25 cellular contexts compared by ENCODE assay signal in genomic region chr5:66410056-66410455, GRCh38.
DNase-seq lines count a peak whose midpoint lies in the region; TF ChIP-seq lines count a peak whose summit lies in the region.
"Had no signal": no experiment of that assay in that cellular context is flagged by ENCODE, and none has a peak within 500 bp of the region (broad histone marks: within the 10 kb centered on the region; RNA-seq: fewer than 3 reads in every experiment).

No MANE protein-coding gene starts in this region.

- peak overlapping the region; percentile 28 for H3K27ac ChIP-seq in left ventricle myocardium inferior (replicated peaks)
- no peak overlapping the region for H3K27ac ChIP-seq in suprapubic skin
- H3K27ac ChIP-seq: cardiac muscle cell had no signal

- peaks cover 7% of the 10 kb centered on the region for H3K9me3 ChIP-seq in left ventricle myocardium inferior (replicated peaks)
- H3K9me3 ChIP-seq in HAP-1, result no peaks in the 10 kb centered on the region
- H3K9me3 ChIP-seq in suprapubic skin, result no peaks in the 10 kb centered on the region

- H3K27me3 ChIP-seq in left ventricle myocardium inferior (ENCODE audit: low read depth) (no peaks in the 10 kb centered on the region), HAP-1 (ENCODE audit: low read depth) (no peaks in the 10 kb centered on the region), suprapubic skin (no peaks in the 10 kb centered on the region)
- H3K27me3 ChIP-seq: cardiac muscle cell had no signal

- in situ Hi-C loops in HAP-1 (cut with MboI; ENCODE audit: low sequenced_read_pairs), result no loop called here

- H3K4me1 ChIP-seq in left ventricle myocardium inferior (peaks cover 23% of the 10 kb centered on the region), HAP-1 (no peaks in the 10 kb centered on the region), suprapubic skin (no peaks in the 10 kb centered on the region)

- TF ChIP-seq CTCF in left ventricle myocardium inferior (IDR thresholded peaks at IDR 0.05; ENCODE audit: borderline replicate concordance) (no peak), suprapubic skin (IDR thresholded peaks at IDR 0.05) (no peak)

- no peak for TF ChIP-seq POLR2A in suprapubic skin (IDR thresholded peaks at IDR 0.05)

- no peak overlapping the region for H3K4me3 ChIP-seq in left ventricle myocardium inferior
- H3K4me3 ChIP-seq in HAP-1, result no peak overlapping the region
- H3K4me3 ChIP-seq in suprapubic skin, result no peak overlapping the region
- H3K4me3 ChIP-seq: cardiac muscle cell had no signal

- TF ChIP-seq EP300 in suprapubic skin (IDR thresholded peaks at IDR 0.05), result no peak

- DNase-seq in DMS153 (lab: John Stamatoyannopoulos, UW) (peak; percentile 28), DMS153 treated with DMSO at 0.1 percent for 48 hours (lab: John Stamatoyannopoulos, UW; ENCODE audit: unreplicated experiment) (no peak), left ventricle myocardium inferior (no peak), cardiac septum (ENCODE audit: low spot score) (no peak), NCI-H748 treated with DMSO at 0.1 percent for 48 hours (lab: John Stamatoyannopoulos, UW) (peak; percentile 80), medulla oblongata (ENCODE audit: extremely low spot score) (no peak), HAP-1 (ENCODE audit: low spot score in 2 of 2) (no peak), suprapubic skin (ENCODE audit: low spot score in 2 of 2) (no peak)
- DNase-seq: 8988T; activated CD4-positive, alpha-beta T cell treated with anti-CD3 and anti-CD28 coated beads, Interleukin-2, amount 50 U/mL, for 4 hours; activated CD8-positive, alpha-beta memory T cell treated with anti-CD3 and anti-CD28 coated beads, Interleukin-2, amount 10 ng/mL, durations not matched to agents 7 days and 5 days; activated gamma-delta T cell treated with Interleukin-2 at 50 U/mL for 16 hours; activated naive CD8-positive, alpha-beta T cell treated with anti-CD3 and anti-CD28 coated beads, Interleukin-2, amount 50 U/mL, for 24 hours; activated T-cell treated with anti-CD3 and anti-CD28 coated beads, Interleukin-2, amount 50 U/mL, for 48 hours; cortex of kidney; erythroblast; immature natural killer cell; left colon; mesenchymal stem cell; NCI-H2107; NCI-H526 treated with DMSO at 0.1 percent for 48 hours; nephron progenitor cell; T-helper 2 cell; trophoblast cell had no signal

- WGBS in suprapubic skin, result 58% methylated on average over 7 of the region's 7 CpGs

- H3K36me3 ChIP-seq in left ventricle myocardium inferior (peaks cover 11% of the 10 kb centered on the region), HAP-1 (replicated peaks) (no peaks in the 10 kb centered on the region), suprapubic skin (no peaks in the 10 kb centered on the region)
- H3K36me3 ChIP-seq: cardiac muscle cell had no signal

- intact Hi-C loops in left ventricle myocardium inferior (cut with micrococcal nuclease), result no loop called here
- intact Hi-C loops in cardiac septum (cut with DNase I), result no loop called here

Comparison
In these comparisons a context has a peak if more than half of its experiments do, and no peak if none do; other contexts are left out.
1. DNase-seq: peak in DMS153 (single experiment) and NCI-H748 treated with DMSO at 0.1 percent for 48 hours (single experiment); none in DMS153 treated with DMSO at 0.1 percent for 48 hours (single experiment), left ventricle myocardium inferior (single experiment), cardiac septum (single experiment), medulla oblongata (single experiment), HAP-1 (0 of 2) and suprapubic skin (0 of 2).